15 cellular contexts compared by ENCODE assay signal in genomic region chr2:449246-450067, GRCh38.
"Had no signal": no experiment of that assay in that cellular context is flagged by ENCODE, and none has a peak within 500 bp of the region (broad histone marks: within the 10 kb centered on the region; RNA-seq: fewer than 3 reads in every experiment).

No MANE protein-coding gene starts in this region.

- H2AFZ ChIP-seq: parathyroid adenoma had no signal

- H3K27ac Mint-ChIP-seq: activated CD4-positive, alpha-beta T cell treated with anti-CD3 and anti-CD28 coated beads, Interleukin-2, amount 10 ng/mL, durations not matched to agents 7 days and 5 days; activated naive CD8-positive, alpha-beta T cell; dendritic cell treated with granulocyte-macrophage colony-stimulating factor and Interleukin-4, amounts not matched to agents 40 ng/mL and 50 ng/mL, for 4 days; memory B cell; stimulated activated naive CD8-positive, alpha-beta T cell treated with anti-CD3 and anti-CD28 coated beads, Interleukin-15, amount 100 ng/mL, for 72 hours had no signal

- H3K9ac ChIP-seq: parathyroid adenoma had no signal

- H3K9me3 Mint-ChIP-seq: activated CD4-positive, alpha-beta T cell treated with anti-CD3 and anti-CD28 coated beads, Interleukin-2, amount 10 ng/mL, durations not matched to agents 7 days and 5 days; dendritic cell treated with granulocyte-macrophage colony-stimulating factor and Interleukin-4, amounts not matched to agents 40 ng/mL and 50 ng/mL, for 4 days; memory B cell; stimulated activated naive CD8-positive, alpha-beta T cell treated with anti-CD3 and anti-CD28 coated beads, Interleukin-15, amount 100 ng/mL, for 72 hours had no signal

- H3K27me3 ChIP-seq: brain microvascular endothelial cell, testis had no signal

- H3K9me3 ChIP-seq: gastroesophageal sphincter, left ventricle myocardium inferior, testis had no signal

- H3K36me3 ChIP-seq: brain microvascular endothelial cell, gastroesophageal sphincter, left ventricle myocardium inferior had no signal

- H3K27ac ChIP-seq: brain microvascular endothelial cell, gastroesophageal sphincter, left ventricle myocardium inferior, parathyroid adenoma, testis had no signal

- H3K4me3 Mint-ChIP-seq: activated CD4-positive, alpha-beta T cell treated with anti-CD3 and anti-CD28 coated beads, Interleukin-2, amount 10 ng/mL, durations not matched to agents 7 days and 5 days; activated naive CD8-positive, alpha-beta T cell; dendritic cell treated with granulocyte-macrophage colony-stimulating factor and Interleukin-4, amounts not matched to agents 40 ng/mL and 50 ng/mL, for 4 days; memory B cell; stimulated activated naive CD8-positive, alpha-beta T cell treated with anti-CD3 and anti-CD28 coated beads, Interleukin-15, amount 100 ng/mL, for 72 hours had no signal

- DNase-seq: activated CD4-positive, alpha-beta T cell treated with anti-CD3 and anti-CD28 coated beads, Interleukin-2, amount 10 ng/mL, durations not matched to agents 7 days and 5 days; activated CD4-positive, CD25-positive, alpha-beta regulatory T cell; amygdala; brain microvascular endothelial cell; cerebellar nuclear complex; left ventricle myocardium inferior; stimulated activated CD4-positive, alpha-beta T cell treated with anti-CD3 and anti-CD28 coated beads, Interleukin-15, amount 100 ng/mL, for 24 hours; stimulated activated CD4-positive, alpha-beta T cell treated with anti-CD3 and anti-CD28 coated beads, Interleukin-4, amount 100 ng/mL, for 4 hours; stimulated activated naive CD8-positive, alpha-beta T cell treated with anti-CD3 and anti-CD28 coated beads, Interleukin-15, amount 100 ng/mL, for 72 hours; testis had no signal

- H3K36me3 Mint-ChIP-seq: activated naive CD8-positive, alpha-beta T cell; memory B cell had no signal

- H3K4me1 ChIP-seq: gastroesophageal sphincter, left ventricle myocardium inferior, parathyroid adenoma, testis had no signal

- H3K4me1 Mint-ChIP-seq: stimulated activated naive CD8-positive, alpha-beta T cell treated with anti-CD3 and anti-CD28 coated beads, Interleukin-15, amount 100 ng/mL, for 72 hours had no signal

- H3K4me3 ChIP-seq: gastroesophageal sphincter, left ventricle myocardium inferior, testis had no signal

- H3K27me3 Mint-ChIP-seq: activated CD4-positive, alpha-beta T cell treated with anti-CD3 and anti-CD28 coated beads, Interleukin-2, amount 10 ng/mL, durations not matched to agents 7 days and 5 days; dendritic cell treated with granulocyte-macrophage colony-stimulating factor and Interleukin-4, amounts not matched to agents 40 ng/mL and 50 ng/mL, for 4 days; memory B cell; stimulated activated naive CD8-positive, alpha-beta T cell treated with anti-CD3 and anti-CD28 coated beads, Interleukin-15, amount 100 ng/mL, for 72 hours had no signal

- H3K79me2 ChIP-seq: parathyroid adenoma had no signal
